Comparison of ENCODE assay signal across 8 cellular contexts in genomic region chr3:52685705-52686691, GRCh38.
DNase-seq lines count a peak whose midpoint lies in the region; ATAC-seq and TF ChIP-seq lines count a peak whose summit lies in the region.

A gene with protein sequence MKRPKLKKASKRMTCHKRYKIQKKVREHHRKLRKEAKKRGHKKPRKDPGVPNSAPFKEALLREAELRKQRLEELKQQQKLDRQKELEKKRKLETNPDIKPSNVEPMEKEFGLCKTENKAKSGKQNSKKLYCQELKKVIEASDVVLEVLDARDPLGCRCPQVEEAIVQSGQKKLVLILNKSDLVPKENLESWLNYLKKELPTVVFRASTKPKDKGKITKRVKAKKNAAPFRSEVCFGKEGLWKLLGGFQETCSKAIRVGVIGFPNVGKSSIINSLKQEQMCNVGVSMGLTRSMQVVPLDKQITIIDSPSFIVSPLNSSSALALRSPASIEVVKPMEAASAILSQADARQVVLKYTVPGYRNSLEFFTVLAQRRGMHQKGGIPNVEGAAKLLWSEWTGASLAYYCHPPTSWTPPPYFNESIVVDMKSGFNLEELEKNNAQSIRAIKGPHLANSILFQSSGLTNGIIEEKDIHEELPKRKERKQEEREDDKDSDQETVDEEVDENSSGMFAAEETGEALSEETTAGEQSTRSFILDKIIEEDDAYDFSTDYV (plus strand): TSS chr3:52686032. CDS start chr3:52686093, 61 bp downstream.
Gene PBRM1 (minus strand): TSS chr3:52685913.

- H3K36me3 Mint-ChIP-seq in central memory CD8-positive, alpha-beta T cell (ENCODE audit: insufficient read depth): peaks cover 46% of the 10 kb centered on the region

- peak; percentile 75 for DNase-seq in AG09309 (ENCODE audit: low read depth)
- DNase-seq in NCI-H446 treated with DMSO at 0.1 percent for 48 hours (lab: John Stamatoyannopoulos, UW): peak; percentile 81
- peak; percentile 77 to 87 for DNase-seq in central memory CD8-positive, alpha-beta T cell (ENCODE audit: low spot score in 2 of 2)
- DNase-seq in iris pigment epithelial cell (ENCODE audit: low read depth): peak; percentile 97
- peak; percentile 84 to 88 for DNase-seq in stimulated activated CD4-positive, alpha-beta T cell treated with anti-CD3 and anti-CD28 coated beads, Interleukin-12 subunit alpha, Interleukin-12 subunit beta, amount 100 ng/mL, for 24 hours (ENCODE audit: low read depth in 2 of 2)

- H3K4me1 Mint-ChIP-seq in central memory CD8-positive, alpha-beta T cell: peaks cover 32% of the 10 kb centered on the region

- ATAC-seq in GM18909 (IDR thresholded peaks at IDR 0.05; ENCODE audit: poor library complexity, unreplicated experiment) (peak; percentile 82), HG03159 (IDR thresholded peaks at IDR 0.05; ENCODE audit: unreplicated experiment) (peak; percentile 69)
- peak; percentile 72 to 78 for ATAC-seq in activated CD4-positive, CD25-positive, alpha-beta regulatory T cell treated with anti-CD3 and anti-CD28 coated beads, Interleukin-2, amount 50 U/mL, for 24 hours
- ATAC-seq in central memory CD8-positive, alpha-beta T cell (replicated peaks; ENCODE audit: extremely low read depth, poor library complexity, severe bottlenecking): peak; percentile 86

- no peak for TF ChIP-seq CTCF in AG09309 (IDR thresholded peaks at IDR 0.05; ENCODE audit: control insufficient read depth, insufficient read depth, low read depth, low read length, missing control alignments)

- peak within 1 kb of the TSS; percentile 89 for H3K4me3 Mint-ChIP-seq in central memory CD8-positive, alpha-beta T cell

- no peaks in the 10 kb centered on the region for H3K27me3 Mint-ChIP-seq in central memory CD8-positive, alpha-beta T cell

- peak within 1 kb of the TSS; percentile 88 for H3K4me3 ChIP-seq in AG09309 (ENCODE audit: control insufficient read depth, low read depth, low read length)

- peak within 1 kb of the TSS; percentile 93 for H3K27ac Mint-ChIP-seq in central memory CD8-positive, alpha-beta T cell (ENCODE audit: low read depth)

- H3K9me3 Mint-ChIP-seq in central memory CD8-positive, alpha-beta T cell: no peaks in the 10 kb centered on the region

Comparison
In these comparisons a context has a peak if more than half of its experiments do, and no peak if none do; other contexts are left out.
1. Peak in every context shown above with its lines: DNase-seq, ATAC-seq and H3K4me3 ChIP-seq.